Comparison of ENCODE assay signal across 7 cellular contexts in the genomic region with DNA sequence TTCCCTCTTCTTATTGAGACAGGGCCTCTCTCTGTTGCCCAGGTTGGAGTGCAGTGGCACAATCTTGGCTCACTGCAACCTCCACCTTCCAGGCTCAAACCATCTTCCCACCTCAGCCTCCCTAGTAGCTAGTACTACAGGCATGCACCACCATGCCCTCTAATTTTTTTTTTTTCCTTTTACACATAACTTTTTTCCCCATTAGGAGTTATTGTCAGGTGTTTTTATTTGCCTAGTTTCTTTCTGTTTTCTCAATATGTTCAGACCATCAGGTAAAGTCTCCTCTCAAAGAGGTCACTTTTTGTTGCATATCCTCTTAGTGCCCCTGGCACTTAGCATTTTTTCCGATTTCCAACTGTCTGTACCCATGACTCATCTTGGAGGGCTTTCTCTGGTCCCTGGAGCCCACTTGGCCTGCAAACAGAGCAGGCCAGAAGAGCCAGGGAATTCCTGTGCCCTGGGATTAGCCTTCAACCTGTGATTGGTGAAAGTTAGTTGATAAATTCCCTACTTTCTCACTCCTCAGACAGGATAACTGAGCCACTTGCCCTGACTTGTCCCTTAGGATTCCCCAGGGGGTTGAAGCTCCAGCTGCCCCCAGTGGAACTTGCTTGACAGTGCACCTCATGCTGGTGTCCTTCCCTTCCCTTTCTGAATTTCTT.
DNase-seq lines count a peak whose midpoint lies in the region; ATAC-seq lines count a peak whose summit lies in the region.

No MANE protein-coding gene starts in this region.

- DNase-seq in DMS53 treated with DMSO at 0.1 percent for 48 hours (lab: John Stamatoyannopoulos, UW; ENCODE audit: unreplicated experiment), result peak; percentile 48
- peak; percentile 84 for DNase-seq in NCI-H69 (lab: John Stamatoyannopoulos, UW)
- DNase-seq in activated naive CD4-positive, alpha-beta T cell treated with anti-CD3 and anti-CD28 coated beads, Interleukin-2, amount 10 ng/mL, durations not matched to agents 7 days and 5 days, result peak; percentile 50
- peak; percentile 49 for DNase-seq in hepatic stellate cell (ENCODE audit: low spot score)
- DNase-seq in stimulated activated CD4-positive, alpha-beta T cell treated with anti-CD3 and anti-CD28 coated beads, Interleukin-2, amount 100 ng/mL, for 48 hours, result peak; percentile 4 to 25

- no peak overlapping the region for H3K27ac Mint-ChIP-seq in activated naive CD4-positive, alpha-beta T cell treated with anti-CD3 and anti-CD28 coated beads, Interleukin-2, amount 10 ng/mL, durations not matched to agents 7 days and 5 days

- peaks cover 1% of the 10 kb centered on the region for H3K9me3 Mint-ChIP-seq in activated naive CD4-positive, alpha-beta T cell treated with anti-CD3 and anti-CD28 coated beads, Interleukin-2, amount 10 ng/mL, durations not matched to agents 7 days and 5 days

- peaks cover 41% of the 10 kb centered on the region for H3K4me1 Mint-ChIP-seq in activated naive CD4-positive, alpha-beta T cell treated with anti-CD3 and anti-CD28 coated beads, Interleukin-2, amount 10 ng/mL, durations not matched to agents 7 days and 5 days

- no peak overlapping the region for H3K4me3 Mint-ChIP-seq in activated naive CD4-positive, alpha-beta T cell treated with anti-CD3 and anti-CD28 coated beads, Interleukin-2, amount 10 ng/mL, durations not matched to agents 7 days and 5 days

- no peaks in the 10 kb centered on the region for H3K27me3 Mint-ChIP-seq in activated naive CD4-positive, alpha-beta T cell treated with anti-CD3 and anti-CD28 coated beads, Interleukin-2, amount 10 ng/mL, durations not matched to agents 7 days and 5 days

- H3K36me3 Mint-ChIP-seq in activated naive CD4-positive, alpha-beta T cell treated with anti-CD3 and anti-CD28 coated beads, Interleukin-2, amount 10 ng/mL, durations not matched to agents 7 days and 5 days, result peaks cover 16% of the 10 kb centered on the region

- CTCF ChIA-PET in activated naive CD4-positive, alpha-beta T cell treated with anti-CD3 and anti-CD28 coated beads, Interleukin-2, amount 10 ng/mL, durations not matched to agents 7 days and 5 days (lab: Charles Lee), result interaction anchor here (0.9 to 3.0 kb wide), 5 partner anchors 13 to 50 kb away, joined by 3 to 16 read pairs (median 7); no protein-coding TSS in a partner anchor

- ATAC-seq in GM19395 (IDR thresholded peaks at IDR 0.05; ENCODE audit: unreplicated experiment) (peak; percentile 54), HG03354 (IDR thresholded peaks at IDR 0.05; ENCODE audit: poor library complexity, severe bottlenecking, unreplicated experiment) (peak; percentile 61)

Comparison
In these comparisons a context has a peak if more than half of its experiments do, and no peak if none do; other contexts are left out.
1. Peak in every context shown above with its lines: DNase-seq and ATAC-seq.
2. DNase-seq: peak in every context shown above with its lines; median percentile 84 in NCI-H69; 50 in activated naive CD4-positive, alpha-beta T cell treated with anti-CD3 and anti-CD28 coated beads, Interleukin-2, amount 10 ng/mL, durations not matched to agents 7 days and 5 days; 49 in hepatic stellate cell; 48 in DMS53 treated with DMSO at 0.1 percent for 48 hours; 14 in stimulated activated CD4-positive, alpha-beta T cell treated with anti-CD3 and anti-CD28 coated beads, Interleukin-2, amount 100 ng/mL, for 48 hours.